1 cellular context compared by ENCODE assay signal in genomic region chr5:172939045-172939444, GRCh38.
TF ChIP-seq lines count a peak whose summit lies in the region.

No MANE protein-coding gene starts in this region.

TF ChIP-seq in GM12878, 131 proteins besides CTCF, POLR2A, EP300 and RAD21 (continued from another document):
- TF ChIP-seq HSF1 (IDR thresholded peaks at IDR 0.05; ENCODE audit: low read depth, low read length): no peak
- TF ChIP-seq ZBTB33 (IDR thresholded peaks at IDR 0.05): no peak
- no peak for TF ChIP-seq PAX5 (IDR thresholded peaks at IDR 0.05; ENCODE audit: borderline replicate concordance, low read depth, low read length)
